In the genomic region with DNA sequence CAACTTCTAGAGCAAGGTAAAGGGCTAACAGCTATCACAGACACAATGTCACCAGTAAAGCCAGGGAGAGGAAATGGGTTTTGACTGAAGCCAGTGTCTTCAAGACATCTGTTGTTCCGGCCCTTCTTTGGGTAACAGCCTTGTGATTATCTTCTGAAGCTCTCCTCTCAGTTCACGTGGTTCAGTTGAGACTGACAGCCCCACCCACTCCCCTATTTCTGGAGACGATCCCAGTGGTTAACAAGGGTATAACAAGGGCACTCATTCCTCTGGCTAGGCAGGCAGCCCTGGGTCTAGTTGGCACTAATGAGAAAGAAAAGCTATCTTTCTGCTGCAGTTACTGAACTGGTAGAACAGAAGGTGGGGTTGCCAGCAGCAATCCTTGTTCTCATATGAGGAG, we compare ENCODE assay signal across 1 cellular context.
TF ChIP-seq lines count a peak whose summit lies in the region.

No MANE protein-coding gene starts in this region.

TF ChIP-seq in GM23338, 12 proteins besides CTCF, POLR2A, EP300 and RAD21 (continued from another document):
- TF ChIP-seq NANOG (IDR thresholded peaks at IDR 0.05; ENCODE audit: borderline replicate concordance) (no peak), STAT1 (IDR thresholded peaks at IDR 0.05; ENCODE audit: unreplicated experiment) (no peak), JUNB (IDR thresholded peaks at IDR 0.05; ENCODE audit: unreplicated experiment) (no peak), ZNF331 (CRISPR knock-in tag; IDR thresholded peaks at IDR 0.05; ENCODE audit: low read depth) (no peak), EZH2phosphoT487 (IDR thresholded peaks at IDR 0.05; ENCODE audit: unreplicated experiment) (no peak), EZH2 (IDR thresholded peaks at IDR 0.05; ENCODE audit: low read depth, unreplicated experiment) (no peak), ZNF114 (CRISPR knock-in tag; IDR thresholded peaks at IDR 0.05) (no peak)
- TF ChIP-seq, protein P1, sequence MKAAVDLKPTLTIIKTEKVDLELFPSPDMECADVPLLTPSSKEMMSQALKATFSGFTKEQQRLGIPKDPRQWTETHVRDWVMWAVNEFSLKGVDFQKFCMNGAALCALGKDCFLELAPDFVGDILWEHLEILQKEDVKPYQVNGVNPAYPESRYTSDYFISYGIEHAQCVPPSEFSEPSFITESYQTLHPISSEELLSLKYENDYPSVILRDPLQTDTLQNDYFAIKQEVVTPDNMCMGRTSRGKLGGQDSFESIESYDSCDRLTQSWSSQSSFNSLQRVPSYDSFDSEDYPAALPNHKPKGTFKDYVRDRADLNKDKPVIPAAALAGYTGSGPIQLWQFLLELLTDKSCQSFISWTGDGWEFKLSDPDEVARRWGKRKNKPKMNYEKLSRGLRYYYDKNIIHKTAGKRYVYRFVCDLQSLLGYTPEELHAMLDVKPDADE (IDR thresholded peaks at IDR 0.05) = no peak
- TF ChIP-seq, protein P2, sequence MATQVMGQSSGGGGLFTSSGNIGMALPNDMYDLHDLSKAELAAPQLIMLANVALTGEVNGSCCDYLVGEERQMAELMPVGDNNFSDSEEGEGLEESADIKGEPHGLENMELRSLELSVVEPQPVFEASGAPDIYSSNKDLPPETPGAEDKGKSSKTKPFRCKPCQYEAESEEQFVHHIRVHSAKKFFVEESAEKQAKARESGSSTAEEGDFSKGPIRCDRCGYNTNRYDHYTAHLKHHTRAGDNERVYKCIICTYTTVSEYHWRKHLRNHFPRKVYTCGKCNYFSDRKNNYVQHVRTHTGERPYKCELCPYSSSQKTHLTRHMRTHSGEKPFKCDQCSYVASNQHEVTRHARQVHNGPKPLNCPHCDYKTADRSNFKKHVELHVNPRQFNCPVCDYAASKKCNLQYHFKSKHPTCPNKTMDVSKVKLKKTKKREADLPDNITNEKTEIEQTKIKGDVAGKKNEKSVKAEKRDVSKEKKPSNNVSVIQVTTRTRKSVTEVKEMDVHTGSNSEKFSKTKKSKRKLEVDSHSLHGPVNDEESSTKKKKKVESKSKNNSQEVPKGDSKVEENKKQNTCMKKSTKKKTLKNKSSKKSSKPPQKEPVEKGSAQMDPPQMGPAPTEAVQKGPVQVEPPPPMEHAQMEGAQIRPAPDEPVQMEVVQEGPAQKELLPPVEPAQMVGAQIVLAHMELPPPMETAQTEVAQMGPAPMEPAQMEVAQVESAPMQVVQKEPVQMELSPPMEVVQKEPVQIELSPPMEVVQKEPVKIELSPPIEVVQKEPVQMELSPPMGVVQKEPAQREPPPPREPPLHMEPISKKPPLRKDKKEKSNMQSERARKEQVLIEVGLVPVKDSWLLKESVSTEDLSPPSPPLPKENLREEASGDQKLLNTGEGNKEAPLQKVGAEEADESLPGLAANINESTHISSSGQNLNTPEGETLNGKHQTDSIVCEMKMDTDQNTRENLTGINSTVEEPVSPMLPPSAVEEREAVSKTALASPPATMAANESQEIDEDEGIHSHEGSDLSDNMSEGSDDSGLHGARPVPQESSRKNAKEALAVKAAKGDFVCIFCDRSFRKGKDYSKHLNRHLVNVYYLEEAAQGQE (IDR thresholded peaks at IDR 0.05; ENCODE audit: unreplicated experiment) = no peak
TF ChIP-seq in GM23338: peak in this region for 0.
